ENCODE assay signal across 24 cellular contexts in the genomic region with DNA sequence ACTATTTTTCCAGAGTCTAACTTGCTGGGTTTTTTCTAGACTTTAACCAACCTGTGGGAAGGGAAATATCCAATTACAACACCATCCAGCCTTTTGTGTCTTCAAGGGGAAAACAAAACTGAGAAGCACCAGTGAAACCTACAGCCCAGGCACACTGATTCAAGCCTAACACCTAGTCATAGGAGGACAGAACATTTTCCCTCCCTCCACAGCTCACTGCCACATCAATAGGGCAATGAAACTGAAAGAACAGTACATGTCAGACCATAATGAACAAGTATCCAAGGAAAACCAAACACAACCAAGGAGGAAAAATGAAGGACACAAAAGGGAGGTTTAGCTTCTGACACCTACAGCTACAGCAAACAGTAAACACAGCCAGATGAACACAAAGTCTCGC. TPM values are rescaled to one million over a fixed set of nuclear protein-coding genes. Genes with fewer than 3 reads are reported as not detected.
"Had no signal": no experiment of that assay in that cellular context is flagged by ENCODE, and none has a peak within 500 bp of the region (broad histone marks: within the 10 kb centered on the region; RNA-seq: fewer than 3 reads in every experiment).

No MANE protein-coding gene starts in this region.

- ATAC-seq: left colon; lower lobe of right lung; naive thymus-derived CD8-positive, alpha-beta T cell; right lobe of liver; stimulated activated memory B cell treated with anti-CD40 and anti-IgM and Interleukin-4, amounts not matched to agents 10 μg/mL and 1 μg/mL and 100 μg/mL, for 72 hours had no signal

- H3K27me3 Mint-ChIP-seq: stimulated activated memory B cell treated with anti-CD40 and anti-IgM and Interleukin-4, amounts not matched to agents 10 μg/mL and 1 μg/mL and 100 μg/mL, for 72 hours had no signal

- H3K4me1 Mint-ChIP-seq: naive thymus-derived CD8-positive, alpha-beta T cell; stimulated activated memory B cell treated with anti-CD40 and anti-IgM and Interleukin-4, amounts not matched to agents 10 μg/mL and 1 μg/mL and 100 μg/mL, for 72 hours had no signal

- DNase-seq: activated CD4-positive, alpha-beta T cell treated with anti-CD3 and anti-CD28 coated beads, Interleukin-2, amount 50 U/mL, for 1 hour; activated CD4-positive, CD25-positive, alpha-beta regulatory T cell; cortex of kidney; hypothalamus; islet precursor cell; left colon; lower lobe of right lung; naive thymus-derived CD8-positive, alpha-beta T cell; right lobe of liver; small intestine; stimulated activated CD4-positive, alpha-beta T cell treated with anti-CD3 and anti-CD28 coated beads, Interleukin-4, amount 100 ng/mL, for 1 hour; T-helper 9 cell; thyroid gland had no signal

- H3K36me3 Mint-ChIP-seq: stimulated activated memory B cell treated with anti-CD40 and anti-IgM and Interleukin-4, amounts not matched to agents 10 μg/mL and 1 μg/mL and 100 μg/mL, for 72 hours had no signal

- H3K9me3 ChIP-seq: ascending aorta, lower lobe of right lung, neutrophil, right lobe of liver, thyroid gland had no signal

- H3K4me3 ChIP-seq: ascending aorta, lower lobe of right lung, right lobe of liver, thyroid gland had no signal

- H3K4me1 ChIP-seq: ascending aorta, lower lobe of right lung, parathyroid adenoma, right lobe of liver, thyroid gland had no signal

- H3K36me3 ChIP-seq: ascending aorta, lower lobe of right lung, neutrophil, right lobe of liver, thyroid gland had no signal

- H3K27ac ChIP-seq: ascending aorta, lower lobe of right lung, neutrophil, parathyroid adenoma, right lobe of liver, thyroid gland had no signal

- H3K27me3 ChIP-seq: ascending aorta, neutrophil, right lobe of liver, thyroid gland had no signal

- H3K79me2 ChIP-seq: parathyroid adenoma had no signal

- H3K4me3 Mint-ChIP-seq: naive thymus-derived CD8-positive, alpha-beta T cell; stimulated activated memory B cell treated with anti-CD40 and anti-IgM and Interleukin-4, amounts not matched to agents 10 μg/mL and 1 μg/mL and 100 μg/mL, for 72 hours had no signal

- FAIRE-seq: endometrium, frontal cortex, small intestine had no signal

- H2AFZ ChIP-seq: parathyroid adenoma had no signal

- H3K9ac ChIP-seq: parathyroid adenoma had no signal

RNA-seq across cellular contexts. Expression of a gene that starts 17.6 kb away (rescaled TPM):
- total RNA-seq: ascending aorta; frontal cortex; left colon; lower lobe of right lung; mesenteric fat pad; naive thymus-derived CD8-positive, alpha-beta T cell; right lobe of liver; subcutaneous adipose tissue; thyroid gland; ureter had no signal
- polyA plus RNA-seq: adipose tissue; esophagus; naive thymus-derived CD8-positive, alpha-beta T cell; small intestine had no signal

RNA-seq across cellular contexts. Expression of a gene that starts 30.8 kb away (rescaled TPM):
- total RNA-seq: ascending aorta; frontal cortex; left colon; lower lobe of right lung; mesenteric fat pad; naive thymus-derived CD8-positive, alpha-beta T cell; right lobe of liver; subcutaneous adipose tissue; thyroid gland; ureter had no signal
- polyA plus RNA-seq: esophagus; naive thymus-derived CD8-positive, alpha-beta T cell; small intestine had no signal
